In the genomic region with DNA sequence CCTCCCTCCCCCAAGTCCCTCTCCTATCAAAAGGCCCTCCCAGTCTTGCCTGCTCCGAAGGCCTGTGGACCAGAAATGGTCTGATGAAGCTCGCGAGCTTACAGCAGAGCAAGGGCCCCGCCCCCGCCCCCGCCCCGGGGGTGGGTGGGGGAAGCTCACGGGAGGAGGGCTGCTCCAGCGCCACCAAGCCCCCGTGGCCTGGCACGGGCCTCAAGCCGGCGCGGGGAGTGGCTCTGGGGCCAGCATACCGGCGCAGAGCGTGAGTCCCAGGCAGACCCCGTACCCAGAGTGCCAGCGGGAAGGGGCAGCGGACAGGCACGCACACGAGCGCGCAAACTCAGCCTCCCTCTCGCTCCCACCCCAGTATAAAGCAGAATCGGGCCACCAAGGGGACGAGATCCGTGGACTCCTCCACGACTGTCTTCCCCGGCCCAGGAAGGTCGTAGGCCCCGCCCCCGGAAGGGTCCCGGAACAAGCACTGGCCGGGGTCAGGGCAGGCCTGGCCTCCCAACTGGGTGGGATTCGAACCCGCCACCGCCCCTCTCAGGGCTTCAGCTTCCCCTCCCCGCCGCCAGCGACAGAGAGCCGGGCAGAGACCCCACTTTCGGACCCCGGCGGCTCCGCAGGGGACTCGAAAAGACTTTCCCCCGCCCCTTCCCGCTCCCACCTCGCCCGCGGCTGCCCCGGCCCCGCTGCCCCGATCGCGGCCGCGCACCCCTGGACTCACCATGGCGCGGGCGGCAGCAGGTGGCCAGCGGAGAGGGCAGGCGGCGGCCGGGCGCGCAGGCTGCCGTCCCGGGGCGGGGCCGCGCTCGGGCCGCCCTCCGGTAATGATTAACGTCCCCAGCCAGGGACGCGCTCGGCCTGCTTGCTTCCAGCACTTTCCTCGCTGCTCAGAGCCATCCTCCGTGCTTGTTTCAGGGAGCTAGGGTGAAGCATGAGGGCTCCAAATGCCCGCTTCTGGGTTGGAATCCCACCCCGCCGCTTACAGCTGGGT, we compare ENCODE assay signal across 8 cellular contexts. TPM values are rescaled to one million over a fixed set of nuclear protein-coding genes. Genes with fewer than 3 reads are reported as not detected.
DNase-seq lines count a peak whose midpoint lies in the region; ATAC-seq, FAIRE-seq and TF ChIP-seq lines count a peak whose summit lies in the region.

PCBD1 (minus strand) TSS at position 762 of the 997 bp plus-strand sequence; CDS start at position 730, 32 bp downstream.

- POLR2A ChIA-PET in HEK293T (lab: Yijun Ruan, JAX): interaction anchor here (0.7 to 2.0 kb wide), 11 partner anchors 9 to 72 kb away, joined by 3 to 6 read pairs (median 3); no protein-coding TSS in a partner anchor

- dilution Hi-C loops in keratinocyte (cut with MboI; ENCODE audit: extremely low pct_ligation_motif_present, low sequenced_read_pairs): no loop called here

- H2AFZ ChIP-seq in keratinocyte (ENCODE audit: control insufficient read depth, low read length): peak within 1 kb of the TSS; percentile 89

- H3K27ac ChIP-seq in keratinocyte (ENCODE audit: control insufficient read depth, insufficient read depth, low read length): no peak within 1 kb of the TSS

- peaks cover 5 to 16% of the 10 kb centered on the region in 2 experiments for H3K36me3 ChIP-seq in keratinocyte (ENCODE audit: control insufficient read depth in 2 of 2, extremely low read depth in 1 of 2, insufficient read depth in 2 of 2, low read length in 2 of 2)

- DNase-seq in HEK293T (ENCODE audit: extremely low spot score): peak; percentile 70
- DNase-seq in NCI-H1092 (lab: John Stamatoyannopoulos, UW): peak; percentile 34
- peak; percentile 44 to 65 for DNase-seq in cardiac fibroblast (ENCODE audit: low read depth in 2 of 2)
- DNase-seq in keratinocyte (ENCODE audit: low read depth, low spot score): no peak
- DNase-seq in stimulated activated CD4-positive, alpha-beta T cell treated with anti-CD3 and anti-CD28 coated beads, Interleukin-12 subunit alpha, Interleukin-12 subunit beta, amount 100 ng/mL, for 4 hours: peak; percentile 68

- TF ChIP-seq CTCF in GM12875 (IDR thresholded peaks at IDR 0.05; ENCODE audit: borderline replicate concordance, insufficient read depth, low read depth, low read length) (no peak), WI38 (IDR thresholded peaks at IDR 0.05; ENCODE audit: low read depth, low read length) (no peak), cardiac fibroblast (IDR thresholded peaks at IDR 0.05; ENCODE audit: low read depth, low read length) (no peak), keratinocyte (optimal IDR thresholded peaks at IDR 0.05 in 1 of 3, IDR thresholded peaks at IDR 0.05 in 1 of 3, conservative IDR thresholded peaks at IDR 0.05 in 1 of 3; ENCODE audit: extremely low read depth in 1 of 3, insufficient read depth in 2 of 3, low read length in 3 of 3) (no peak)

- no peaks in the 10 kb centered on the region for H3K27me3 ChIP-seq in keratinocyte (ENCODE audit: control insufficient read depth, extremely low read depth, insufficient read depth, low read length)

- ATAC-seq in GM21360 (IDR thresholded peaks at IDR 0.05; ENCODE audit: unreplicated experiment): no peak

- CTCF ChIA-PET in HEK293T (lab: Yijun Ruan, JAX): interaction anchor here (0.6 to 1.0 kb wide), 4 partner anchors 71 to 285 kb away, joined by 3 read pairs; no protein-coding TSS in a partner anchor

- H3K4me3 ChIP-seq in GM12875 (ENCODE audit: low read depth, low read length) (peak within 1 kb of the TSS; percentile 84), WI38 (ENCODE audit: low read depth, low read length) (peak within 1 kb of the TSS; percentile 70), cardiac fibroblast (replicated peaks in 1 of 2; ENCODE audit: low read depth in 2 of 2, low read length in 2 of 2) (peak within 1 kb of the TSS; percentile 68 to 75), keratinocyte (ENCODE audit: control insufficient read depth in 2 of 3, extremely low read depth in 1 of 3, insufficient read depth in 2 of 3, low read depth in 1 of 3, low read length in 3 of 3) (peak within 1 kb of the TSS; percentile 55 to 76 (median 69))

- H3K79me2 ChIP-seq in keratinocyte (ENCODE audit: control insufficient read depth, insufficient read depth, low read length): no peaks in the 10 kb centered on the region

- peak within 1 kb of the TSS; percentile 74 for H3K9ac ChIP-seq in keratinocyte (ENCODE audit: control insufficient read depth, extremely low read depth, insufficient read depth, low read length)

- H3K4me1 ChIP-seq in keratinocyte (ENCODE audit: control insufficient read depth, extremely low read depth, insufficient read depth, low read length): peaks cover 9% of the 10 kb centered on the region

- H4K20me1 ChIP-seq in keratinocyte (ENCODE audit: control insufficient read depth, extremely low read depth, insufficient read depth, low read length): no peaks in the 10 kb centered on the region

- no peak for FAIRE-seq in keratinocyte (lab: Jason Lieb, UNC)

- H3K9me1 ChIP-seq in keratinocyte (ENCODE audit: control insufficient read depth, extremely low read depth, insufficient read depth, low read length): no peaks in the 10 kb centered on the region

- H3K4me2 ChIP-seq in keratinocyte (ENCODE audit: control insufficient read depth, extremely low read depth, insufficient read depth, low read depth, low read length): peak within 1 kb of the TSS; percentile 70

- no peaks in the 10 kb centered on the region for H3K9me3 ChIP-seq in keratinocyte (ENCODE audit: control insufficient read depth, low read depth, low read length)

TF ChIP-seq in HEK293T, 16 proteins besides CTCF, POLR2A, EP300 and RAD21:
- TF ChIP-seq SUZ12 (IDR thresholded peaks at IDR 0.05) (no peak), BHLHE40 (IDR thresholded peaks at IDR 0.05; ENCODE audit: borderline replicate concordance) (no peak), FOXA1 (IDR thresholded peaks at IDR 0.05) (no peak), TARDBP (IDR thresholded peaks at IDR 0.05) (no peak), HDGF (IDR thresholded peaks at IDR 0.05; ENCODE audit: borderline replicate concordance) (peak; percentile 70; the same call in 1 of the 2 replicates), ARNT (IDR thresholded peaks at IDR 0.05) (no peak)
- TF ChIP-seq, protein P1, sequence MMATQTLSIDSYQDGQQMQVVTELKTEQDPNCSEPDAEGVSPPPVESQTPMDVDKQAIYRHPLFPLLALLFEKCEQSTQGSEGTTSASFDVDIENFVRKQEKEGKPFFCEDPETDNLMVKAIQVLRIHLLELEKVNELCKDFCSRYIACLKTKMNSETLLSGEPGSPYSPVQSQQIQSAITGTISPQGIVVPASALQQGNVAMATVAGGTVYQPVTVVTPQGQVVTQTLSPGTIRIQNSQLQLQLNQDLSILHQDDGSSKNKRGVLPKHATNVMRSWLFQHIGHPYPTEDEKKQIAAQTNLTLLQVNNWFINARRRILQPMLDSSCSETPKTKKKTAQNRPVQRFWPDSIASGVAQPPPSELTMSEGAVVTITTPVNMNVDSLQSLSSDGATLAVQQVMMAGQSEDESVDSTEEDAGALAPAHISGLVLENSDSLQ (IDR thresholded peaks at IDR 0.05): peak; percentile 66

RNA-seq across cellular contexts. Expression of gene PCBD1, which starts in this region (rescaled TPM):
- polyA plus RNA-seq in keratinocyte: 41.5 to 59.3 TPM (median 43.5 TPM) in 3 replicates
- 5.8 TPM for polyA plus RNA-seq in keratinocyte (2011; ENCODE audit: low read depth)
- polyA plus RNA-seq in keratinocyte (2011; cell fraction: cytosol; rRNA removed): 74.4 and 77.2 TPM in 2 replicates
- polyA plus RNA-seq in keratinocyte (2011; cell fraction: nucleus; rRNA removed): 21.5 and 22.9 TPM in 2 replicates
- polyA plus RNA-seq in keratinocyte (2012; ENCODE audit: low replicate concordance): 55.1 and 58.5 TPM in 2 replicates
- 21.5 to 29.7 TPM (median 28.0 TPM) in 3 replicates for polyA minus RNA-seq in keratinocyte
- 37.0 TPM for polyA minus RNA-seq in keratinocyte (2011; cell fraction: cytosol; rRNA and poly(A)+ RNA removed)
- polyA minus RNA-seq in keratinocyte (2011; cell fraction: nucleus; rRNA and poly(A)+ RNA removed): 4.3 and 11.2 TPM in 2 replicates
